10 cellular contexts compared by ENCODE assay signal in the genomic region with DNA sequence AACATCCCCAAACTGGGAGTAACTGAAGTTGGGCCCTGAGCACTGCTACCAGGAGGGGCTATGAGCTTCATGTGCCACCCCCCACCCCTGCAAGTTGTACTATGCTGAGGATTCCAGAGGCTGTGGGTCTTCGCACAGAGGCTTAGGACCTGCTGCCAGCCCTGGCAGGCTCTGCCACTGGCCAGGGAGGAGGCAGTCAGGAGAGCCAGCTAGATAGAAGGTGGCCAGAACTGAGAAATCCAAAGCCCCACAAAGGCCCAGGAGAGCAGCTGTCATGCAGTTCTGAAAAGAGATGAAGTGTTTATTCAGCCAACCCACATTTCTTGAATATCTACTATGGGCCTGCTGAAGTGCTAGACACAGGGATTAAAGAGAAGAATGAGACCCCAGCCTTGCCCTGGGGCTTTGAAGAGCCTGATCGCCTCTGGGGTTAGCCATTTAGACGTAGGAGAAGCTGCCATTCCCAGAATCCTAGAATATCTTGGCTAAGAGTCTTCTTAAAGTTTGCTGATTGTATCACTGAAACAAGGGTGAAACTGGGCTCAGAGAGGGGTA. TPM values are rescaled to one million over a fixed set of nuclear protein-coding genes. Genes with fewer than 3 reads are reported as not detected.
A peak's percentile ranks its signal among the peaks of the same experiment; 100 is the strongest.
DNase-seq lines count a peak whose midpoint lies in the region; ATAC-seq and TF ChIP-seq lines count a peak whose summit lies in the region.
"Had no signal": no experiment of that assay in that cellular context is flagged by ENCODE, and none has a peak within 500 bp of the region (broad histone marks: within the 10 kb centered on the region; RNA-seq: fewer than 3 reads in every experiment).

No MANE protein-coding gene starts in this region.

- H3K27me3 ChIP-seq in SU-DHL-6 (ENCODE audit: low read length) (no peaks in the 10 kb centered on the region), psoas muscle (ENCODE audit: insufficient read depth in 3 of 3, low read length in 2 of 3) (no peaks in the 10 kb centered on the region)

- H3K9me3 ChIP-seq in SU-DHL-6 (ENCODE audit: insufficient read depth, low read length) (no peaks in the 10 kb centered on the region), psoas muscle (no peaks in the 10 kb centered on the region)

- no peaks in the 10 kb centered on the region for H3F3A ChIP-seq in SU-DHL-6 (ENCODE audit: insufficient read depth)

- H3K4me1 ChIP-seq in psoas muscle, result peaks cover 14% of the 10 kb centered on the region

- peak overlapping the region; percentile 84 for H3K4me2 ChIP-seq in SU-DHL-6 (ENCODE audit: low read depth, low read length, poor library complexity, severe bottlenecking)

- H3K4me3 Mint-ChIP-seq in T-helper 1 cell treated with Interleukin-12 subunit alpha and Interleukin-12 subunit beta and Interleukin-4 antibody, amounts not matched to agents 30 μg/mL and 1 μg/mL, for 36 hours, result peak overlapping the region; percentile 73

- intact Hi-C loops in psoas muscle (cut with DNase I), result loop anchor here (5.0 to 10.0 kb wide), 6 partner anchors 57 to 258 kb away; partner anchors contain the start of genes CDC26 (in 1 of the 2), PRPF4 (in 1 of the 2), SLC31A2 (in 1 of the 2) and WDR31 (in 1 of the 2)

- DNase-seq in T-helper 1 cell (no peak), fibroblast of pulmonary artery (ENCODE audit: low read depth) (no peak), psoas muscle (no peak), inferior parietal cortex (ENCODE audit: extremely low spot score) (no peak), UCSD-AML1 (lab: John Stamatoyannopoulos, UW; ENCODE audit: unreplicated experiment) (no peak)
- DNase-seq: foreskin fibroblast had no signal

- H3K9me2 ChIP-seq in SU-DHL-6 (replicated peaks; ENCODE audit: insufficient read depth, low read length), result no peaks in the 10 kb centered on the region

- no peaks in the 10 kb centered on the region for H4K20me1 ChIP-seq in SU-DHL-6 (ENCODE audit: low read depth, low read length)

- peaks cover 17% of the 10 kb centered on the region for H3K4me1 Mint-ChIP-seq in T-helper 1 cell treated with Interleukin-12 subunit alpha and Interleukin-12 subunit beta and Interleukin-4 antibody, amounts not matched to agents 30 μg/mL and 1 μg/mL, for 36 hours (ENCODE audit: low read depth)

- no peaks in the 10 kb centered on the region for H3K27me3 Mint-ChIP-seq in T-helper 1 cell treated with Interleukin-12 subunit alpha and Interleukin-12 subunit beta and Interleukin-4 antibody, amounts not matched to agents 30 μg/mL and 1 μg/mL, for 36 hours (ENCODE audit: low read depth)

- H3K79me2 ChIP-seq in SU-DHL-6 (ENCODE audit: insufficient read depth, low read length), result peaks cover 8% of the 10 kb centered on the region; the same call in 1 of the 2 replicates

- H3K9ac ChIP-seq in SU-DHL-6 (ENCODE audit: low read length), result no peak overlapping the region

- no peak for TF ChIP-seq CTCF in SU-DHL-6 (IDR thresholded peaks at IDR 0.05; ENCODE audit: insufficient read depth, low read length, poor library complexity, severe bottlenecking)
- TF ChIP-seq CTCF in fibroblast of pulmonary artery (IDR thresholded peaks at IDR 0.05; ENCODE audit: low read length, missing control alignments), result no peak
- no peak for TF ChIP-seq CTCF in psoas muscle (IDR thresholded peaks at IDR 0.05)

- H3K27ac ChIP-seq in SU-DHL-6 (ENCODE audit: low read depth, low read length) (no peak overlapping the region), psoas muscle (no peak overlapping the region)

- WGBS in psoas muscle, 3 donors, result 32 to 55% (median 55%) methylated on average over 3 of the region's 3 CpGs

- no peak overlapping the region for H3K27ac Mint-ChIP-seq in T-helper 1 cell treated with Interleukin-12 subunit alpha and Interleukin-12 subunit beta and Interleukin-4 antibody, amounts not matched to agents 30 μg/mL and 1 μg/mL, for 36 hours

- no peak overlapping the region for H3K4me3 ChIP-seq in SU-DHL-6 (ENCODE audit: insufficient read depth, low read length, poor library complexity, severe bottlenecking)
- peak overlapping the region; percentile 90 for H3K4me3 ChIP-seq in fibroblast of pulmonary artery (replicated peaks; ENCODE audit: low read depth, low read length)
- peak overlapping the region; percentile 77 for H3K4me3 ChIP-seq in psoas muscle

- H3K36me3 Mint-ChIP-seq in T-helper 1 cell treated with Interleukin-12 subunit alpha and Interleukin-12 subunit beta and Interleukin-4 antibody, amounts not matched to agents 30 μg/mL and 1 μg/mL, for 36 hours (ENCODE audit: low read depth), result peaks cover 3% of the 10 kb centered on the region

- no peaks in the 10 kb centered on the region for H3K9me3 Mint-ChIP-seq in T-helper 1 cell treated with Interleukin-12 subunit alpha and Interleukin-12 subunit beta and Interleukin-4 antibody, amounts not matched to agents 30 μg/mL and 1 μg/mL, for 36 hours

- no peak for ATAC-seq in psoas muscle
- ATAC-seq in HG03378 (IDR thresholded peaks at IDR 0.05; ENCODE audit: unreplicated experiment), result no peak

- H3K36me3 ChIP-seq in SU-DHL-6 (ENCODE audit: low read length), result no peaks in the 10 kb centered on the region
- H3K36me3 ChIP-seq in psoas muscle (ENCODE audit: insufficient read depth in 1 of 2, low read depth in 1 of 2), result peaks cover 0 to 3% of the 10 kb centered on the region in 2 donors

- no peak overlapping the region for H2AFZ ChIP-seq in SU-DHL-6 (ENCODE audit: low read depth, low read length, severe bottlenecking)

RNA-seq across cellular contexts. Expression of gene ALAD, which starts 1.4 kb away (rescaled TPM):
- 10 to 100 TPM; 13.1 to 29.0 (median 19.8) TPM for total RNA-seq in psoas muscle
- 10 to 100 TPM; 13.7 to 43.1 (median 17.3) TPM for polyA plus RNA-seq in psoas muscle

RNA-seq across cellular contexts. Expression of gene POLE3, which starts 10.8 kb away (rescaled TPM):
- total RNA-seq in psoas muscle, result 10 to 100 TPM; 29.8 to 50.4 (median 38.5) TPM
- 100 to 1,000 TPM in 1 of 3 donors, 10 to 100 TPM in 2; 45.4 to 173 (median 98.5) TPM for polyA plus RNA-seq in psoas muscle

RNA-seq across cellular contexts. Expression of gene C9orf43, which starts 10.8 kb away (rescaled TPM):
- under 1 TPM in 1 of 4 donors, not detected in 3; 0.73 TPM for total RNA-seq in psoas muscle
- polyA plus RNA-seq in psoas muscle, result under 1 TPM in 2 of 3 donors, not detected in 1; 0.07 to 0.79 TPM

RNA-seq across cellular contexts. Expression of gene HDHD3, which starts 22.9 kb away (rescaled TPM):
- 10 to 100 TPM in 1 of 4 donors, 1 to 10 TPM in 3; 7.3 to 11.5 (median 8.6) TPM for total RNA-seq in psoas muscle
- 10 to 100 TPM in 2 of 3 donors, 1 to 10 TPM in 1; 7.0 to 14.9 (median 12.2) TPM for polyA plus RNA-seq in psoas muscle

RNA-seq across cellular contexts. Expression of gene BSPRY, which starts 50.4 kb away (rescaled TPM):
- not detected for total RNA-seq in psoas muscle
- under 1 TPM in 2 of 3 donors, not detected in 1; 0.03 TPM for polyA plus RNA-seq in psoas muscle
- total RNA-seq: RPMI7951 had no signal
